Comparison of ENCODE assay signal across 9 cellular contexts in the genomic region with DNA sequence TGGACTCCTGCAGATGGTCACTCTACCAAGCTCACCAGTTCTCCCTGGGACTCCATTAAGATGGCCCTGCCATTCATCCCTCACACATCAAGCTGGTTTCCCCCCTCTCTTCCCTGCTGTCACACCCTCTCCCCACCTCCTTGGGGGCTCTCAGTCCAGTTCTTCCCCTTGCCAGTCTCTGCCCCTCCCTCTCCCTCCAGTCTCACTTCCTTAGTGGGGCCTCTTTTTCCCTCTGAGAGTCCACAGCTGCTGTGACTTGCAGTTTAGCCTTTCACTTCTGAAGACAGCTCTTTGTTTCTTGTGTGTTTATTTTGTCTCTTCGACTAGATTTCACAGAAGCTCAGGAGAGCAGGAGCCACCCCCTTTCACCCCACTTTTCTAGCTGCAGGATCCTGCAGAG. TPM values are rescaled to one million over a fixed set of nuclear protein-coding genes. Genes with fewer than 3 reads are reported as not detected.
DNase-seq lines count a peak whose midpoint lies in the region; ATAC-seq, FAIRE-seq and TF ChIP-seq lines count a peak whose summit lies in the region.
"Had no signal": no experiment of that assay in that cellular context is flagged by ENCODE, and none has a peak within 500 bp of the region (broad histone marks: within the 10 kb centered on the region; RNA-seq: fewer than 3 reads in every experiment).

No MANE protein-coding gene starts in this region.

- no peak overlapping the region for H3K4me3 ChIP-seq in CD8-positive, alpha-beta memory T cell (ENCODE audit: low read length)
- H3K4me3 ChIP-seq in foreskin fibroblast (ENCODE audit: low read depth in 1 of 2, low read length in 2 of 2) (no peak overlapping the region), left ventricle myocardium inferior (no peak overlapping the region)

- no peaks in the 10 kb centered on the region for H3K27me3 Mint-ChIP-seq in CD8-positive, alpha-beta memory T cell
- no peaks in the 10 kb centered on the region for H3K27me3 Mint-ChIP-seq in activated naive CD8-positive, alpha-beta T cell treated with anti-CD3 and anti-CD28 coated beads, Interleukin-2, amount 50 U/mL, for 24 hours
- H3K27me3 Mint-ChIP-seq in progenitor cell of endocrine pancreas: peaks cover 29% of the 10 kb centered on the region

- no peaks in the 10 kb centered on the region for H3K9me3 Mint-ChIP-seq in CD8-positive, alpha-beta memory T cell
- H3K9me3 Mint-ChIP-seq in activated naive CD8-positive, alpha-beta T cell treated with anti-CD3 and anti-CD28 coated beads, Interleukin-2, amount 50 U/mL, for 24 hours: no peaks in the 10 kb centered on the region
- no peaks in the 10 kb centered on the region for H3K9me3 Mint-ChIP-seq in progenitor cell of endocrine pancreas (ENCODE audit: low read depth)

- CTCF ChIA-PET in CD8-positive, alpha-beta memory T cell (lab: Charles Lee): interaction anchor here (1.6 kb wide), 1 partner anchor 10 kb away, joined by 4 read pairs; no protein-coding TSS in a partner anchor

- ATAC-seq in GM21381 (IDR thresholded peaks at IDR 0.05; ENCODE audit: unreplicated experiment) (peak; percentile 44), HG03521 (IDR thresholded peaks at IDR 0.05; ENCODE audit: unreplicated experiment) (peak; percentile 32)
- no peak for ATAC-seq in activated naive CD8-positive, alpha-beta T cell treated with anti-CD3 and anti-CD28 coated beads, Interleukin-2, amount 50 U/mL, for 24 hours

- peaks cover 0 to 35% (median 11%) of the 10 kb centered on the region in 3 donors for H3K36me3 Mint-ChIP-seq in CD8-positive, alpha-beta memory T cell
- H3K36me3 Mint-ChIP-seq in activated naive CD8-positive, alpha-beta T cell treated with anti-CD3 and anti-CD28 coated beads, Interleukin-2, amount 50 U/mL, for 24 hours (ENCODE audit: low read depth): peaks cover 46% of the 10 kb centered on the region
- H3K36me3 Mint-ChIP-seq in progenitor cell of endocrine pancreas (ENCODE audit: insufficient read depth): no peaks in the 10 kb centered on the region

- POLR2A ChIA-PET in CD8-positive, alpha-beta memory T cell (lab: Charles Lee): no interaction called here

- no peaks in the 10 kb centered on the region for H3K27me3 ChIP-seq in CD8-positive, alpha-beta memory T cell (ENCODE audit: insufficient read depth, low read length, poor library complexity, severe bottlenecking)
- peaks cover 8% of the 10 kb centered on the region for H3K27me3 ChIP-seq in left ventricle myocardium inferior (ENCODE audit: low read depth)

- peak overlapping the region; percentile 39 to 94 (median 72) for H3K27ac Mint-ChIP-seq in CD8-positive, alpha-beta memory T cell
- peak overlapping the region; percentile 8 for H3K27ac Mint-ChIP-seq in activated naive CD8-positive, alpha-beta T cell treated with anti-CD3 and anti-CD28 coated beads, Interleukin-2, amount 50 U/mL, for 24 hours
- H3K27ac Mint-ChIP-seq in progenitor cell of endocrine pancreas: no peak overlapping the region

- TF ChIP-seq CTCF in foreskin fibroblast (IDR thresholded peaks at IDR 0.05; ENCODE audit: low read depth, low read length) (no peak), left ventricle myocardium inferior (IDR thresholded peaks at IDR 0.05; ENCODE audit: borderline replicate concordance) (no peak), progenitor cell of endocrine pancreas (IDR thresholded peaks at IDR 0.05; ENCODE audit: unreplicated experiment) (no peak)

- intact Hi-C loops in left ventricle myocardium inferior (cut with micrococcal nuclease): no loop called here

- H3K4me1 Mint-ChIP-seq in CD8-positive, alpha-beta memory T cell: peaks cover 91 to 97% (median 97%) of the 10 kb centered on the region in 3 donors
- peaks cover 91% of the 10 kb centered on the region for H3K4me1 Mint-ChIP-seq in activated naive CD8-positive, alpha-beta T cell treated with anti-CD3 and anti-CD28 coated beads, Interleukin-2, amount 50 U/mL, for 24 hours
- H3K4me1 Mint-ChIP-seq in progenitor cell of endocrine pancreas (ENCODE audit: low read depth): peaks cover 6% of the 10 kb centered on the region

- H3K36me3 ChIP-seq in CD8-positive, alpha-beta memory T cell (ENCODE audit: insufficient read depth, low read length): peaks cover 3% of the 10 kb centered on the region
- no peaks in the 10 kb centered on the region for H3K36me3 ChIP-seq in left ventricle myocardium inferior

- no peak for FAIRE-seq in urothelium cell line (lab: Jason Lieb, UNC)

- peaks cover 65% of the 10 kb centered on the region for H3K4me1 ChIP-seq in CD8-positive, alpha-beta memory T cell (ENCODE audit: insufficient read depth, low read length)
- peaks cover 31% of the 10 kb centered on the region for H3K4me1 ChIP-seq in left ventricle myocardium inferior

- H3K4me3 Mint-ChIP-seq in CD8-positive, alpha-beta memory T cell: peak overlapping the region in 6 of 7 donors; percentile 3 to 78 (median 36)
- H3K4me3 Mint-ChIP-seq in activated naive CD8-positive, alpha-beta T cell treated with anti-CD3 and anti-CD28 coated beads, Interleukin-2, amount 50 U/mL, for 24 hours: peak overlapping the region; percentile 3
- H3K4me3 Mint-ChIP-seq in progenitor cell of endocrine pancreas (ENCODE audit: low read depth): no peak overlapping the region

- no peaks in the 10 kb centered on the region for H3K9me3 ChIP-seq in CD8-positive, alpha-beta memory T cell (ENCODE audit: low read length)
- H3K9me3 ChIP-seq in left ventricle myocardium inferior (replicated peaks): no peaks in the 10 kb centered on the region

- H3K27ac ChIP-seq in CD8-positive, alpha-beta memory T cell (ENCODE audit: low read depth, low read length): no peak overlapping the region
- H3K27ac ChIP-seq in left ventricle myocardium inferior (replicated peaks): no peak overlapping the region

- DNase-seq in CD8-positive, alpha-beta memory T cell: no peak
- no peak for DNase-seq in activated naive CD8-positive, alpha-beta T cell treated with anti-CD3 and anti-CD28 coated beads, Interleukin-2, amount 50 U/mL, for 24 hours
- no peak for DNase-seq in foreskin fibroblast
- no peak for DNase-seq in urothelium cell line (ENCODE audit: low spot score)
- DNase-seq in left ventricle myocardium inferior: no peak
- no peak for DNase-seq in progenitor cell of endocrine pancreas (ENCODE audit: low spot score, unreplicated experiment)
- DNase-seq: NCI-H2171 had no signal

RNA-seq across cellular contexts. Expression of gene DOCK2, which starts 10.5 kb away (rescaled TPM):
- total RNA-seq in CD8-positive, alpha-beta memory T cell: 100 to 1,000 TPM; 155 to 157 TPM
- polyA plus RNA-seq in CD8-positive, alpha-beta memory T cell: 102 TPM
- total RNA-seq in left ventricle myocardium inferior (4.2 TPM), progenitor cell of endocrine pancreas (0.78 TPM in 1 of 2 replicates, not detected in the other)

Comparison
In these comparisons a context has a peak if more than half of its experiments do, and no peak if none do; other contexts are left out.
1. RNA of gene DOCK2, which starts 10.5 kb away (total RNA-seq): 155 to 157 TPM in CD8-positive, alpha-beta memory T cell; 4.2 TPM in left ventricle myocardium inferior (single experiment) and 0.78 TPM in progenitor cell of endocrine pancreas; every median in the first group is over 10 times any median in the second.